ENCODE assay signal across 9 cellular contexts in the genomic region with DNA sequence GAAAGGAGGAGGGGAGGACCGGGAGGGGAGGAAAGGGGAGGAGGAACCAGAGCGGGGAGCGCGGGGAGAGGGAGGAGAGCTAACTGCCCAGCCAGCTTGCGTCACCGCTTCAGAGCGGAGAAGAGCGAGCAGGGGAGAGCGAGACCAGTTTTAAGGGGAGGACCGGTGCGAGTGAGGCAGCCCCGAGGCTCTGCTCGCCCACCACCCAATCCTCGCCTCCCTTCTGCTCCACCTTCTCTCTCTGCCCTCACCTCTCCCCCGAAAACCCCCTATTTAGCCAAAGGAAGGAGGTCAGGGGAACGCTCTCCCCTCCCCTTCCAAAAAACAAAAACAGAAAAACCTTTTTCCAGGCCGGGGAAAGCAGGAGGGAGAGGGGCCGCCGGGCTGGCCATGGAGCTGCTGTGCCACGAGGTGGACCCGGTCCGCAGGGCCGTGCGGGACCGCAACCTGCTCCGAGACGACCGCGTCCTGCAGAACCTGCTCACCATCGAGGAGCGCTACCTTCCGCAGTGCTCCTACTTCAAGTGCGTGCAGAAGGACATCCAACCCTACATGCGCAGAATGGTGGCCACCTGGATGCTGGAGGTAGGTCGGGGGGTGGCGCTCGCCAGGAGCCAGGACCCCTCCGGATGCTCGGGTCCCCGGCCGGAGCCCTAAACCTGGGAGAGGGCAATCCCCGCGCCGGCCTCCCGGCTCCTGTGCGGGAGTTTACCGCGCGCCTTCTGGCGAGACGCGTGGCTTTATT. TPM values are rescaled to one million over a fixed set of nuclear protein-coding genes. Genes with fewer than 3 reads are reported as not detected.
DNase-seq lines count a peak whose midpoint lies in the region; ATAC-seq and TF ChIP-seq lines count a peak whose summit lies in the region.
"Had no signal": no experiment of that assay in that cellular context is flagged by ENCODE, and none has a peak within 500 bp of the region (broad histone marks: within the 10 kb centered on the region; RNA-seq: fewer than 3 reads in every experiment).

Gene CCND2 (plus strand): TSS at position 112 of the 745 bp plus-strand sequence. CDS start 279 bp downstream, at position 391.

- peaks cover 9% of the 10 kb centered on the region for H3F3A ChIP-seq in smooth muscle cell (ENCODE audit: low read depth)

- DNase-seq in NCI-H1417 (lab: John Stamatoyannopoulos, UW) (peak in 2 of 3 experiments; percentile 38 to 66), NCI-H1417 treated with DMSO at 0.1 percent for 48 hours (lab: John Stamatoyannopoulos, UW) (no peak), HL-60 (ENCODE audit: low read depth in 1 of 2, low spot score in 1 of 2) (peak; percentile 88 to 93), chondrocyte (ENCODE audit: low spot score) (no peak), islet precursor cell (peak; percentile 95), smooth muscle cell (lab: John Stamatoyannopoulos, UW; ENCODE audit: unreplicated experiment) (peak; percentile 57), amniotic stem cell (lab: John Stamatoyannopoulos, UW) (no peak)

- no peaks in the 10 kb centered on the region for H3K9me3 Mint-ChIP-seq in chondrocyte (ENCODE audit: low read depth)

- peak within 1 kb of the TSS; percentile 15 for H2AFZ ChIP-seq in smooth muscle cell (ENCODE audit: low read depth)

- H3K4me3 ChIP-seq in HL-60 (replicated peaks; ENCODE audit: insufficient read depth, low read length) (peak within 1 kb of the TSS; percentile 77), smooth muscle cell (peak within 1 kb of the TSS; percentile 84)

- no peaks in the 10 kb centered on the region for H3K9me3 ChIP-seq in smooth muscle cell (replicated peaks; ENCODE audit: low read depth)

- peaks cover 14% of the 10 kb centered on the region for H3K4me1 ChIP-seq in smooth muscle cell (ENCODE audit: low read depth)

- H3K4me2 ChIP-seq in smooth muscle cell = peak within 1 kb of the TSS; percentile 96

- no peak for TF ChIP-seq CTCF in HL-60 (IDR thresholded peaks at IDR 0.05; ENCODE audit: insufficient read depth, low read length)
- TF ChIP-seq CTCF in chondrocyte (IDR thresholded peaks at IDR 0.05) = no peak
- no peak for TF ChIP-seq CTCF in smooth muscle cell (IDR thresholded peaks at IDR 0.05; ENCODE audit: borderline replicate concordance, insufficient read depth, poor library complexity, severe bottlenecking)

- H3K9ac ChIP-seq in smooth muscle cell (ENCODE audit: low read depth) = peak within 1 kb of the TSS; percentile 98

- peaks cover 47% of the 10 kb centered on the region for H4K20me1 ChIP-seq in smooth muscle cell (ENCODE audit: low read depth)

- peaks cover 44% of the 10 kb centered on the region for H3K4me1 Mint-ChIP-seq in chondrocyte (ENCODE audit: low read depth)

- H3K27me3 ChIP-seq in HL-60 (ENCODE audit: insufficient read depth, poor library complexity, severe bottlenecking) (peaks cover 4% of the 10 kb centered on the region), smooth muscle cell (ENCODE audit: low read depth) (no peaks in the 10 kb centered on the region)

- H3K27me3 Mint-ChIP-seq in chondrocyte (ENCODE audit: low read depth) = peaks cover 37% of the 10 kb centered on the region

- H3K27ac ChIP-seq in HL-60 (replicated peaks) (peak within 1 kb of the TSS; percentile 81), smooth muscle cell (ENCODE audit: low read depth) (peak within 1 kb of the TSS; percentile 98)
- H3K27ac ChIP-seq: C4-2B had no signal

- no peaks in the 10 kb centered on the region for H3K36me3 ChIP-seq in smooth muscle cell (ENCODE audit: low read depth)

- H3K79me2 ChIP-seq in smooth muscle cell (ENCODE audit: low read depth) = peaks cover 51% of the 10 kb centered on the region

- under 1% methylated on average over 43 of the region's 52 CpGs for WGBS in smooth muscle cell (ENCODE audit: low lambda C conversion rate)

- peak within 1 kb of the TSS; percentile 89 for H3K4me3 Mint-ChIP-seq in chondrocyte (ENCODE audit: unreplicated experiment)

- peak within 1 kb of the TSS; percentile 92 for H3K27ac Mint-ChIP-seq in chondrocyte (ENCODE audit: unreplicated experiment)

- peak; percentile 25 to 31 for ATAC-seq in activated CD4-positive, CD25-positive, alpha-beta regulatory T cell treated with anti-CD3 and anti-CD28 coated beads, Interleukin-2, amount 50 U/mL, for 24 hours

- peaks cover 15% of the 10 kb centered on the region for H3K36me3 Mint-ChIP-seq in chondrocyte (ENCODE audit: low read depth)

RNA-seq across cellular contexts. Expression of gene CCND2, which starts in this region (rescaled TPM):
- total RNA-seq in chondrocyte = 128 to 158 TPM (median 129 TPM) in 3 replicates
- 462 and 556 TPM in 2 replicates for total RNA-seq in smooth muscle cell
- 280 and 356 TPM in 2 replicates for polyA plus RNA-seq in smooth muscle cell

Comparison
In these comparisons a context has a peak if more than half of its experiments do, and no peak if none do; other contexts are left out.
1. DNase-seq: peak in NCI-H1417 (2 of 3), HL-60 (2 of 2), islet precursor cell (single experiment) and smooth muscle cell (single experiment); none in NCI-H1417 treated with DMSO at 0.1 percent for 48 hours (single experiment), chondrocyte (single experiment) and amniotic stem cell (single experiment).